10 cellular contexts compared by ENCODE assay signal in the genomic region with DNA sequence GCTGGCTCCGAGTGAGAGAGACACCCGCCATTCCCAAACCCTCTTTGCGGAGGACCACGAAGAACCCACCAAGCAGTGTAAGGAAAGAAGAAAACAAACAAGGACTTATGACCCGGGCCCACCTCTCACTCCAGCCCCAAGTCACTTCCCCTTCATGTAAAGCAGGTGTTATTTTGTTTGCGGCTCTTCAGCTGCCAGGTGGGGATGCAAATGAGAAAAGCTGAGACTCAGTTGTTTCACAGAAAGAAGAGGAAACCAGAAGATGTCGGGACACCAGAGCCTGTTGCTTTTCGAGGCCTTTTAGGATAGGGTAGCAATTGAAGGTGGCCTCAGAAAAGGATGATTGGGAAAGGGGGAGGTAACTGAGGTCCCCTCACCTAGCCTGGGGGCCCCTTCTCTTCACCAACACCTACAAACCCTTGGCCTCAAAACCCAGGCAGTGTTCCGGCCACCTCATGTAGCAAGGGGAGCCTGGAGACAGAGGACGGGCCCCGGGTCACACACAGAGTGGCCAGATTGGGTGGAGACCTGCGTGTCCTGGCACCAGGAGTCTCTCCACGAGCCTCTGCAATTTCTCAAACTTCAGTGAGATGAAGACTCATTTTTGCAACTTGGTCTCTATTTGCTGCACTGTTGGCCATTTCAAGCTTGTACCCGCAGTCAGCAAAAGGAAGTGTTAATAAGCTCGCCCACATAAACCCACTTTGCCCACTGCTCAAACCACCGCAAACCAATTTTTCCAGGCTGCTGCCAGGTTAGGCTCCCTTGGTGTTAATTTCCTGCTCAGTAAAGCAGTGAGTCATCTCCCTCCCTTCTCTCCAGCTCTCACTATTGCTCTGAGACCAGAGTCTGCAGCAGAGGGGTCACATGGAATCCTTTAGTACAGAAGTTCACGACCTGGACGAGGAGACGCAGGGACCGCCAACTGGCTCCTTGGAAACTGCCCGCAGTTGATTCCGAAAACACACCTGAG. TPM values are rescaled to one million over a fixed set of nuclear protein-coding genes. Genes with fewer than 3 reads are reported as not detected.
DNase-seq lines count a peak whose midpoint lies in the region; ATAC-seq and TF ChIP-seq lines count a peak whose summit lies in the region.
"Had no signal": no experiment of that assay in that cellular context is flagged by ENCODE, and none has a peak within 500 bp of the region (broad histone marks: within the 10 kb centered on the region; RNA-seq: fewer than 3 reads in every experiment).

No MANE protein-coding gene starts in this region.

- TF ChIP-seq POLR2A in esophagus squamous epithelium (IDR thresholded peaks at IDR 0.05) (peak in 1 of 4 donors; percentile 28), breast epithelium (IDR thresholded peaks at IDR 0.05) (no peak)

- peaks cover 0 to 6% (median 6%) of the 10 kb centered on the region in 3 donors for H3K9me3 ChIP-seq in esophagus squamous epithelium
- peaks cover 0 to 15% of the 10 kb centered on the region in 2 donors for H3K9me3 ChIP-seq in breast epithelium

- 41 to 46% methylated on average over 15 to 20 of the region's 22 CpGs for WGBS in esophagus squamous epithelium, 2 donors

- peak; percentile 18 for DNase-seq in stimulated activated naive CD4-positive, alpha-beta T cell treated with Interleukin-2 at 50 U/mL for 16 hours (lab: John Stamatoyannopoulos, UW)
- no peak for DNase-seq in stimulated activated naive CD4-positive, alpha-beta T cell (lab: John Stamatoyannopoulos, UW)
- peak; percentile 51 to 65 for DNase-seq in activated T-cell treated with anti-CD3 and anti-CD28 coated beads, Interleukin-2, amount 50 U/mL, for 48 hours
- no peak for DNase-seq in NCI-H510A treated with DMSO at 0.1 percent for 48 hours (lab: John Stamatoyannopoulos, UW)
- DNase-seq in esophagus squamous epithelium (lab: John Stamatoyannopoulos, UW), result no peak
- DNase-seq in breast epithelium (ENCODE audit: low spot score in 2 of 2), result no peak
- DNase-seq in left cardiac atrium, result no peak

- ATAC-seq in HG02840 (IDR thresholded peaks at IDR 0.05; ENCODE audit: low FRiP score, unreplicated experiment) (peak; percentile 72), left cardiac atrium (no peak)

- intact Hi-C loops in esophagus squamous epithelium (cut with DNase I) (loop anchor here (5.0 to 10.0 kb wide), 2 partner anchors 90 to 207 kb away; no protein-coding TSS in a partner anchor), breast epithelium (cut with DNase I; ENCODE audit: low total_unique reads) (loop anchor here (10.0 kb wide), 1 partner anchor 67 kb away; no protein-coding TSS in a partner anchor), left cardiac atrium (cut with DNase I) (loop anchor here (1.0 to 5.0 kb wide), 2 partner anchors 90 to 91 kb away; no protein-coding TSS in a partner anchor)

- TF ChIP-seq CTCF in esophagus squamous epithelium (IDR thresholded peaks at IDR 0.05) (no peak), breast epithelium (IDR thresholded peaks at IDR 0.05) (no peak)

- H3K27ac ChIP-seq in esophagus squamous epithelium (peak overlapping the region in 1 of 4 donors; percentile 16), breast epithelium (no peak overlapping the region)
- H3K27ac ChIP-seq: hepatocyte, right atrium auricular region had no signal

- H3K27me3 ChIP-seq in esophagus squamous epithelium (peaks cover 0 to 46% (median 2%) of the 10 kb centered on the region in 4 donors), breast epithelium (peaks cover 0 to 11% of the 10 kb centered on the region in 2 donors)

- H3K36me3 ChIP-seq in esophagus squamous epithelium (no peaks in the 10 kb centered on the region), breast epithelium (no peaks in the 10 kb centered on the region)
- H3K36me3 ChIP-seq: right atrium auricular region had no signal

- H3K4me1 ChIP-seq in esophagus squamous epithelium (peaks cover 6 to 28% (median 6%) of the 10 kb centered on the region in 3 donors), breast epithelium (no peaks in the 10 kb centered on the region)

- no peak overlapping the region for H3K4me3 ChIP-seq in esophagus squamous epithelium
- no peak overlapping the region for H3K4me3 ChIP-seq in breast epithelium
- H3K4me3 ChIP-seq: hepatocyte, right atrium auricular region had no signal

RNA-seq across cellular contexts. Expression of a gene that starts 45.5 kb away (rescaled TPM):
- total RNA-seq in esophagus squamous epithelium (1 to 10 TPM in 2 of 4 donors, under 1 TPM in 2; 0.26 to 4.4 (median 1.4) TPM), breast epithelium (1 to 10 TPM in 1 of 3 donors, not detected in 2; 2.3 TPM), left cardiac atrium (under 1 TPM; 0.21 to 0.37 TPM)
- total RNA-seq: right atrium auricular region had no signal

Comparison
In these comparisons a context has a peak if more than half of its experiments do, and no peak if none do; other contexts are left out.
1. DNase-seq: peak in stimulated activated naive CD4-positive, alpha-beta T cell treated with Interleukin-2 at 50 U/mL for 16 hours (single experiment) and activated T-cell treated with anti-CD3 and anti-CD28 coated beads, Interleukin-2, amount 50 U/mL, for 48 hours (2 of 2); none in stimulated activated naive CD4-positive, alpha-beta T cell (0 of 6), NCI-H510A treated with DMSO at 0.1 percent for 48 hours (single experiment), esophagus squamous epithelium (single experiment), breast epithelium (0 of 2) and left cardiac atrium (single experiment).